In genomic region chr7:116218051-116218645, GRCh38 we compare ENCODE assay signal across 9 cellular contexts. TPM values are rescaled to one million over a fixed set of nuclear protein-coding genes. Genes with fewer than 3 reads are reported as not detected.
A peak's percentile ranks its signal among the peaks of the same experiment; 100 is the strongest.
DNase-seq lines count a peak whose midpoint lies in the region; ATAC-seq, FAIRE-seq and TF ChIP-seq lines count a peak whose summit lies in the region.
"Had no signal": no experiment of that assay in that cellular context is flagged by ENCODE, and none has a peak within 500 bp of the region (broad histone marks: within the 10 kb centered on the region; RNA-seq: fewer than 3 reads in every experiment).

No MANE protein-coding gene starts in this region.

- H3K4me3 Mint-ChIP-seq in CD14-positive monocyte = no peak overlapping the region

- H3K4me1 ChIP-seq in GM12878 (ENCODE audit: control insufficient read depth, insufficient read depth, low read length) (peaks cover 25% of the 10 kb centered on the region), mucosa of rectum (ENCODE audit: control insufficient read depth in 2 of 2, insufficient read depth in 2 of 2, low read length in 2 of 2) (peaks cover 0 to 16% of the 10 kb centered on the region in 2 donors), MM.1S (ENCODE audit: low read length) (peaks cover 20% of the 10 kb centered on the region; the same call in 1 of the 2 replicates)

- SMC1A ChIA-PET in GM12878 (lab: Charles Lee; ENCODE audit: uncharacterized antibody, unreplicated experiment) = interaction anchor here (1.9 to 2.2 kb wide), 2 partner anchors 17 to 38 kb away, joined by 7 to 8 read pairs; no protein-coding TSS in a partner anchor

- intact Hi-C loops in CD14-positive monocyte (cut with micrococcal nuclease) (loop anchor here in 1 of 2 donors (10.0 kb wide), 2 partner anchors 193 to 1293 kb away; partner anchors contain the start of gene MDFIC), GM12878 (cut with micrococcal nuclease; ENCODE audit: unreplicated experiment) (no loop called here)

- peaks cover 69% of the 10 kb centered on the region for H3K4me1 Mint-ChIP-seq in CD14-positive monocyte

- H3F3A ChIP-seq in MM.1S (ENCODE audit: insufficient read depth, low read length) = no peaks in the 10 kb centered on the region

- no peaks in the 10 kb centered on the region for H3K9me2 ChIP-seq in MM.1S (replicated peaks; ENCODE audit: insufficient read depth, low read length)

- RAD21 ChIA-PET in GM12878 (lab: Charles Lee; ENCODE audit: unreplicated experiment) = interaction anchor here (1.0 to 2.0 kb wide), 2 partner anchors 38 to 80 kb away, joined by 3 to 4 read pairs; no protein-coding TSS in a partner anchor

- H2AFZ ChIP-seq in GM12878 (ENCODE audit: control insufficient read depth, low read depth, low read length) (no peak overlapping the region), MM.1S (ENCODE audit: low read length) (no peak overlapping the region)

- H3K27ac Mint-ChIP-seq in CD14-positive monocyte = peak overlapping the region in 4 of 7 donors; percentile 12 to 88 (median 29)

- no peak for TF ChIP-seq POLR2A in GM12878 (IDR thresholded peaks at IDR 0.05; ENCODE audit: low read depth, low read length)

- H3K4me2 ChIP-seq in GM12878 (ENCODE audit: control insufficient read depth, insufficient read depth) = peak overlapping the region; percentile 31
- H3K4me2 ChIP-seq in MM.1S (ENCODE audit: low read depth, low read length) = no peak overlapping the region

- TF ChIP-seq EP300 in GM12878 (IDR thresholded peaks at IDR 0.05; ENCODE audit: borderline replicate concordance in 1 of 2, control insufficient read depth in 1 of 2, low read depth in 2 of 2, low read length in 2 of 2) = no peak

- H3K79me2 ChIP-seq in GM12878 (ENCODE audit: control insufficient read depth, insufficient read depth, low read length) (peaks cover 98% of the 10 kb centered on the region), MM.1S (ENCODE audit: low read length) (peaks cover 99% of the 10 kb centered on the region)

- in situ Hi-C loops in GM12878 (cut with MboI) = no loop called here

- no TSS peak for BruUV-seq in GM12878 (replicated peaks; lab: Mats Ljungman, UMichigan)

- H3K27ac ChIP-seq in GM12878 (ENCODE audit: control insufficient read depth, insufficient read depth) (no peak overlapping the region), mucosa of rectum (ENCODE audit: low read depth in 2 of 2, low read length in 2 of 2) (peak overlapping the region; percentile 26 to 32), MM.1S (ENCODE audit: low read length) (no peak overlapping the region)
- H3K27ac ChIP-seq: right atrium auricular region had no signal

- CTCF ChIA-PET in GM12878 (lab: Yijun Ruan, JAX) = interaction anchor here (1.9 to 2.2 kb wide), 2 partner anchors 18 to 38 kb away, joined by 6 to 12 read pairs; no protein-coding TSS in a partner anchor

- no peaks in the 10 kb centered on the region for H3K9me3 Mint-ChIP-seq in CD14-positive monocyte

- TF ChIP-seq RAD21 in GM12878 (IDR thresholded peaks at IDR 0.05; ENCODE audit: insufficient read depth, low read depth, low read length) = no peak

- peaks cover 7 to 9% of the 10 kb centered on the region in 2 donors for H3K36me3 Mint-ChIP-seq in CD14-positive monocyte

- no peak for TF ChIP-seq CTCF in CD14-positive monocyte (IDR thresholded peaks at IDR 0.05)
- TF ChIP-seq CTCF in GM12878 (IDR thresholded peaks at IDR 0.05 in 2 of 3, conservative IDR thresholded peaks at IDR 0.05 in 1 of 3; ENCODE audit: control insufficient read depth in 2 of 3, extremely low read depth in 1 of 3, insufficient read depth in 1 of 3, low read depth in 3 of 3, low read length in 3 of 3) = no peak
- no peak for TF ChIP-seq CTCF in MM.1S (IDR thresholded peaks at IDR 0.05; ENCODE audit: low read length)

- DNase-seq in CD14-positive monocyte (ENCODE audit: low spot score) = no peak
- peak; percentile 100 for DNase-seq in M059J (ENCODE audit: low read depth)
- DNase-seq in GM12878 (ENCODE audit: low read depth, low spot score) = no peak
- no peak for DNase-seq in MM.1S
- no peak for DNase-seq in NCI-H1048 (lab: John Stamatoyannopoulos, UW)
- DNase-seq in SKM-1 treated with dmso at 0.1 percent for 144 hours (lab: John Stamatoyannopoulos, UW; ENCODE audit: unreplicated experiment) = no peak

- H3K9ac ChIP-seq in GM12878 (ENCODE audit: control insufficient read depth, insufficient read depth, low read length) (no peak overlapping the region), mucosa of rectum (ENCODE audit: low read depth in 1 of 2, low read length in 2 of 2) (no peak overlapping the region), MM.1S (ENCODE audit: low read length) (no peak overlapping the region)

- no peaks in the 10 kb centered on the region for H3K36me3 ChIP-seq in GM12878 (ENCODE audit: control insufficient read depth in 2 of 2, insufficient read depth in 2 of 2, low read length in 1 of 2)
- no peaks in the 10 kb centered on the region for H3K36me3 ChIP-seq in mucosa of rectum (ENCODE audit: control insufficient read depth in 2 of 2, insufficient read depth in 2 of 2, low read length in 2 of 2)
- no peaks in the 10 kb centered on the region; the same call in 1 of the 2 replicates for H3K36me3 ChIP-seq in MM.1S (replicated peaks; ENCODE audit: insufficient read depth, low read length)
- H3K36me3 ChIP-seq: right atrium auricular region had no signal

- H3K27me3 Mint-ChIP-seq in CD14-positive monocyte (ENCODE audit: low read depth in 3 of 3) = no peaks in the 10 kb centered on the region

- 84% methylated on average over 4 of the region's 4 CpGs for WGBS in GM12878 (ENCODE audit: insufficient coverage, insufficient replicate concordance, low lambda C conversion rate, missing lambda C conversion rate)

- no peaks in the 10 kb centered on the region for H3K27me3 ChIP-seq in GM12878 (replicated peaks in 1 of 2; ENCODE audit: control insufficient read depth in 2 of 2, insufficient read depth in 2 of 2, low read length in 1 of 2)
- no peaks in the 10 kb centered on the region for H3K27me3 ChIP-seq in mucosa of rectum (ENCODE audit: control insufficient read depth in 2 of 2, insufficient read depth in 2 of 2, low read length in 2 of 2)
- H3K27me3 ChIP-seq in MM.1S (replicated peaks; ENCODE audit: insufficient read depth, low read length) = no peaks in the 10 kb centered on the region
- H3K27me3 ChIP-seq: right atrium auricular region had no signal

- no peaks in the 10 kb centered on the region; the same call in 1 of the 2 replicates for H4K20me1 ChIP-seq in GM12878 (ENCODE audit: control insufficient read depth, insufficient read depth)
- peaks cover 58% of the 10 kb centered on the region for H4K20me1 ChIP-seq in MM.1S (ENCODE audit: insufficient read depth, low read length)

- ATAC-seq in GM12878 = no peak; the same call in 2 of the 3 replicates
- no peak for ATAC-seq in HG02884 (IDR thresholded peaks at IDR 0.05; ENCODE audit: unreplicated experiment)

- no peaks in the 10 kb centered on the region; the same call in 2 of the 3 replicates for H3K9me3 ChIP-seq in GM12878 (replicated peaks; ENCODE audit: control insufficient read depth, insufficient read depth, low read length)
- no peaks in the 10 kb centered on the region for H3K9me3 ChIP-seq in mucosa of rectum (ENCODE audit: control insufficient read depth in 2 of 2, low read length in 2 of 2)
- H3K9me3 ChIP-seq in MM.1S (replicated peaks; ENCODE audit: insufficient read depth, low read length) = no peaks in the 10 kb centered on the region
- H3K9me3 ChIP-seq: right atrium auricular region had no signal

- FAIRE-seq in GM12878 (lab: Jason Lieb, UNC) = no peak

- no peak overlapping the region for H3K4me3 ChIP-seq in GM12878
- no peak overlapping the region for H3K4me3 ChIP-seq in mucosa of rectum (ENCODE audit: low read length in 2 of 2)
- H3K4me3 ChIP-seq in MM.1S (ENCODE audit: low read length) = no peak overlapping the region
- H3K4me3 ChIP-seq: right atrium auricular region had no signal

- POLR2A ChIA-PET in GM12878 (lab: Charles Lee) = no interaction called here

TF ChIP-seq in GM12878, 131 proteins besides CTCF, POLR2A, EP300 and RAD21 (continues in another document):
- TF ChIP-seq FOXK2 (IDR thresholded peaks at IDR 0.05) = no peak
- no peak for TF ChIP-seq ESRRA (IDR thresholded peaks at IDR 0.05; ENCODE audit: low read length)
- no peak for TF ChIP-seq MTA3 (IDR thresholded peaks at IDR 0.05; ENCODE audit: borderline replicate concordance, low read length)
- TF ChIP-seq ATF7 (IDR thresholded peaks at IDR 0.05; ENCODE audit: low read depth) = no peak
- no peak for TF ChIP-seq IRF4 (IDR thresholded peaks at IDR 0.05; ENCODE audit: low read depth, low read length)
- no peak for TF ChIP-seq IRF5 (IDR thresholded peaks at IDR 0.05; ENCODE audit: borderline replicate concordance)
- TF ChIP-seq FOS (IDR thresholded peaks at IDR 0.05; ENCODE audit: borderline replicate concordance, extremely low read depth, insufficient read length) = no peak

RNA-seq across cellular contexts. Expression of gene TES, which starts 7.8 kb away (rescaled TPM):
- polyA plus RNA-seq in CD14-positive monocyte = 100 to 1,000 TPM in 1 of 2 donors, 10 to 100 TPM in 1; 89.0 to 104 TPM
- total RNA-seq in M059J (2014; rRNA removed; shearing (Covaris generic)) = 0.20 TPM in 1 of 2 replicates, not detected in the other
- 23.9 and 26.5 TPM in 2 replicates for total RNA-seq in GM12878 (2013; cell fraction: nucleolus; rRNA removed)
- total RNA-seq in GM12878 (2014; rRNA removed) = 66.4 and 73.2 TPM in 2 replicates
- 59.7 and 59.8 TPM in 2 replicates for total RNA-seq in GM12878 (2014; rRNA removed; fragmentation: Illumina TruSeq; extraction: Trizol)
- 48.5 and 58.7 TPM in 2 replicates for total RNA-seq in GM12878 (2021)
- 36.0 TPM for polyA plus RNA-seq in GM12878 (2011; ENCODE audit: low read depth)
- polyA plus RNA-seq in GM12878 (2011; rRNA removed) = 54.3 and 70.1 TPM in 2 replicates
- polyA plus RNA-seq in GM12878 (2011; cell fraction: cytosol; rRNA removed) = 33.3 and 36.5 TPM in 2 replicates
- 28.9 and 71.6 TPM in 2 replicates for polyA plus RNA-seq in GM12878 (2011; cell fraction: nucleus; rRNA removed)
- polyA plus RNA-seq in GM12878 (2012) = 40.6 and 44.6 TPM in 2 replicates
- 63.4 and 77.1 TPM in 2 replicates for polyA plus RNA-seq in GM12878 (2014; fragmentation: Illumina TruSeq; extraction: Trizol)
- 10 to 100 TPM; 31.2 to 41.7 TPM for polyA plus RNA-seq in GM12878 (2014; fragmentation: Nextera tagmentation; extraction: Ambion mirVana)
- 49.5 and 50.9 TPM in 2 replicates for polyA plus RNA-seq in GM12878 (2014; rRNA removed)
- 10 to 100 TPM; 70.6 to 77.5 TPM for polyA plus RNA-seq in GM12878 (2016; fragmentation: Nextera tagmentation; extraction: Ambion mirVana)
- 36.1 and 40.0 TPM in 2 replicates for polyA minus RNA-seq in GM12878 (2011; rRNA and poly(A)+ RNA removed)
- polyA minus RNA-seq in GM12878 (2011; cell fraction: cytosol; rRNA and poly(A)+ RNA removed) = 12.0 and 17.5 TPM in 2 replicates
- polyA minus RNA-seq in GM12878 (2011; cell fraction: nucleus; rRNA and poly(A)+ RNA removed) = 11.0 and 28.4 TPM in 2 replicates

Comparison
In these comparisons a context has a peak if more than half of its experiments do, and no peak if none do; other contexts are left out.
1. H3K27ac ChIP-seq: peak in mucosa of rectum (2 of 2); none in GM12878 (single experiment) and MM.1S (single experiment).
2. RNA of gene TES, which starts 7.8 kb away (total RNA-seq): 23.9 to 73.2 TPM in GM12878; 0.20 TPM in M059J; every median in the first group is over 10 times any median in the second.